Comparison of ENCODE assay signal across 8 cellular contexts in genomic region chr6:108598316-108598863, GRCh38. TPM values are rescaled to one million over a fixed set of nuclear protein-coding genes. Genes with fewer than 3 reads are reported as not detected.
DNase-seq lines count a peak whose midpoint lies in the region; ATAC-seq and TF ChIP-seq lines count a peak whose summit lies in the region.

No MANE protein-coding gene starts in this region.

- no peak for TF ChIP-seq POLR2A in uterus (IDR thresholded peaks at IDR 0.05)

- intact Hi-C loops in uterus (cut with DNase I; ENCODE audit: low total_unique reads): no loop called here
- intact Hi-C loops in aorta (cut with DNase I): no loop called here

- peak overlapping the region; percentile 47 to 57 for H3K27ac ChIP-seq in right atrium auricular region
- peak overlapping the region; percentile 68 to 78 for H3K27ac ChIP-seq in uterus
- H3K27ac ChIP-seq in aorta (ENCODE audit: low read depth in 1 of 2, low read length in 2 of 2): peak overlapping the region in 1 of 2 donors; percentile 71

- TF ChIP-seq CTCF in right atrium auricular region (IDR thresholded peaks at IDR 0.05): no peak
- no peak for TF ChIP-seq CTCF in uterus (IDR thresholded peaks at IDR 0.05)

- peaks cover 0 to 71% of the 10 kb centered on the region in 2 donors for H3K4me1 ChIP-seq in right atrium auricular region
- H3K4me1 ChIP-seq in uterus: peaks cover 8 to 17% of the 10 kb centered on the region in 2 donors
- H3K4me1 ChIP-seq in aorta (ENCODE audit: control insufficient read depth in 1 of 2, insufficient read depth in 2 of 2, low read length in 2 of 2): peaks cover 20 to 24% of the 10 kb centered on the region in 2 donors

- H3K4me3 ChIP-seq in right atrium auricular region: no peak overlapping the region
- H3K4me3 ChIP-seq in uterus: no peak overlapping the region
- H3K4me3 ChIP-seq in aorta (ENCODE audit: low read length in 2 of 2): no peak overlapping the region

- H3K9me3 ChIP-seq in right atrium auricular region (no peaks in the 10 kb centered on the region), uterus (no peaks in the 10 kb centered on the region), aorta (ENCODE audit: control insufficient read depth, low read length) (no peaks in the 10 kb centered on the region)

- no peaks in the 10 kb centered on the region for H3K27me3 ChIP-seq in right atrium auricular region
- no peaks in the 10 kb centered on the region for H3K27me3 ChIP-seq in uterus
- H3K27me3 ChIP-seq in aorta (ENCODE audit: control insufficient read depth in 1 of 2, insufficient read depth in 2 of 2, low read length in 1 of 2): no peaks in the 10 kb centered on the region

- WGBS in aorta, 2 donors: 50 to 68% methylated on average over 2 of the region's 2 CpGs

- DNase-seq in RPMI7951 (ENCODE audit: low read depth) (peak; percentile 96), right atrium auricular region (ENCODE audit: low spot score) (no peak), uterus (no peak), hippocampal formation (lab: John Stamatoyannopoulos, UW) (no peak), aorta (no peak)
- no peak for DNase-seq in stimulated activated naive CD4-positive, alpha-beta T cell (lab: John Stamatoyannopoulos, UW)

- ATAC-seq in GM18868 (IDR thresholded peaks at IDR 0.05; ENCODE audit: unreplicated experiment) (peak; percentile 92), HG02678 (IDR thresholded peaks at IDR 0.05; ENCODE audit: unreplicated experiment) (peak; percentile 94), aorta (ENCODE audit: low FRiP score) (no peak)

- H3K36me3 ChIP-seq in right atrium auricular region (no peaks in the 10 kb centered on the region), uterus (no peaks in the 10 kb centered on the region), aorta (ENCODE audit: control insufficient read depth in 1 of 2, insufficient read depth in 2 of 2, low read length in 1 of 2) (no peaks in the 10 kb centered on the region)

RNA-seq across cellular contexts. Expression of gene FOXO3, which starts 37.7 kb away (rescaled TPM):
- 16.2 and 19.0 TPM in 2 replicates for total RNA-seq in RPMI7951 (2014; rRNA removed; shearing (Covaris generic))
- total RNA-seq in right atrium auricular region (10 to 100 TPM; 54.5 to 60.9 TPM), uterus (10 to 100 TPM; 52.3 to 71.2 (median 61.3) TPM), aorta (10 to 100 TPM; 66.8 to 89.6 TPM)
- polyA plus RNA-seq in aorta: 10 to 100 TPM; 11.0 to 21.4 TPM
